1 cellular context compared by ENCODE assay signal in genomic region chr11:57972013-57972367, GRCh38.
A peak's percentile ranks its signal among the peaks of the same experiment; 100 is the strongest.
TF ChIP-seq lines count a peak whose summit lies in the region.

No MANE protein-coding gene starts in this region.

TF ChIP-seq in HepG2, 621 proteins besides CTCF, POLR2A, EP300 and RAD21 (continued from another document and continues in another):
- TF ChIP-seq ZNF292 (CRISPR knock-in tag; IDR thresholded peaks at IDR 0.05; ENCODE audit: borderline replicate concordance, low read depth), result 0 out of 2 replicates have a peak, but pooled peaks have one; percentile 30
- TF ChIP-seq CEBPZ (IDR thresholded peaks at IDR 0.05; ENCODE audit: low read length), result no peak
- no peak for TF ChIP-seq POLR2AphosphoS2 (IDR thresholded peaks at IDR 0.05; ENCODE audit: low read depth, low read length)
- peak; percentile 77 for TF ChIP-seq FOXA3 (CRISPR knock-in tag; IDR thresholded peaks at IDR 0.05)
- no peak for TF ChIP-seq ZNF816 (CRISPR knock-in tag; IDR thresholded peaks at IDR 0.05; ENCODE audit: borderline replicate concordance)
- TF ChIP-seq ZMYM4 (CRISPR knock-in tag; IDR thresholded peaks at IDR 0.05), result no peak; the same call in 1 of the 2 replicates
- no peak for TF ChIP-seq ELF1 (CRISPR knock-in tag; IDR thresholded peaks at IDR 0.05)
- peak; percentile 93; the same call in 1 of the 2 replicates for TF ChIP-seq FOXJ3 (CRISPR knock-in tag; IDR thresholded peaks at IDR 0.05; ENCODE audit: borderline replicate concordance)
- TF ChIP-seq GZF1 (CRISPR knock-in tag; IDR thresholded peaks at IDR 0.05), result no peak
- no peak for TF ChIP-seq MATR3 (CRISPR knock-in tag; IDR thresholded peaks at IDR 0.05)
- TF ChIP-seq HNRNPL (IDR thresholded peaks at IDR 0.05; ENCODE audit: low read depth, low read length), result no peak
- no peak for TF ChIP-seq ADNP (CRISPR knock-in tag; IDR thresholded peaks at IDR 0.05)
- TF ChIP-seq GATAD2A (CRISPR knock-in tag; IDR thresholded peaks at IDR 0.05), result peak; percentile 77
- no peak for TF ChIP-seq DDIT3 (CRISPR knock-in tag; IDR thresholded peaks at IDR 0.05)
- TF ChIP-seq ZNF652 (CRISPR knock-in tag; IDR thresholded peaks at IDR 0.05; ENCODE audit: borderline replicate concordance, low read depth), result peak; percentile 62; the same call in 1 of the 2 replicates
- TF ChIP-seq ZKSCAN5 (CRISPR knock-in tag; IDR thresholded peaks at IDR 0.05), result no peak
- TF ChIP-seq ZNF207 (IDR thresholded peaks at IDR 0.05; ENCODE audit: borderline replicate concordance), result no peak
- no peak for TF ChIP-seq SNAI1 (CRISPR knock-in tag; IDR thresholded peaks at IDR 0.05; ENCODE audit: borderline replicate concordance)
- TF ChIP-seq U2AF1 (optimal IDR thresholded peaks at IDR 0.05; ENCODE audit: low read depth, low read length), result no peak
- TF ChIP-seq SMARCC2 (IDR thresholded peaks at IDR 0.05), result no peak
- no peak for TF ChIP-seq ZFP90 (CRISPR knock-in tag; IDR thresholded peaks at IDR 0.05; ENCODE audit: borderline replicate concordance)
- peak; percentile 67; the same call in 1 of the 2 replicates for TF ChIP-seq EHMT2 (IDR thresholded peaks at IDR 0.05; ENCODE audit: borderline replicate concordance, low read depth, low read length)
- TF ChIP-seq ZNF383 (CRISPR knock-in tag; IDR thresholded peaks at IDR 0.05; ENCODE audit: borderline replicate concordance), result no peak
- no peak for TF ChIP-seq FOXA1 (IDR thresholded peaks at IDR 0.05)
- peak; percentile 63 for TF ChIP-seq FOXA1 (CRISPR knock-in tag; IDR thresholded peaks at IDR 0.05)
- no peak for TF ChIP-seq ZFP62 (CRISPR knock-in tag; IDR thresholded peaks at IDR 0.05)
- no peak for TF ChIP-seq ARNT2 (CRISPR knock-in tag; IDR thresholded peaks at IDR 0.05; ENCODE audit: low read depth)
- no peak for TF ChIP-seq ETS1 (CRISPR knock-in tag; IDR thresholded peaks at IDR 0.05)
- peak; percentile 69; the same call in 1 of the 2 replicates for TF ChIP-seq TCF7 (IDR thresholded peaks at IDR 0.05; ENCODE audit: low read depth)
- no peak for TF ChIP-seq SAP130 (CRISPR knock-in tag; IDR thresholded peaks at IDR 0.05; ENCODE audit: low read depth)
- no peak for TF ChIP-seq ZNF747 (CRISPR knock-in tag; IDR thresholded peaks at IDR 0.05; ENCODE audit: borderline replicate concordance)
- TF ChIP-seq ZNF142 (CRISPR knock-in tag; IDR thresholded peaks at IDR 0.05), result no peak
- no peak; the same call in 1 of the 2 replicates for TF ChIP-seq ZNF264 (CRISPR knock-in tag; IDR thresholded peaks at IDR 0.05)
- peak; percentile 75; the same call in 1 of the 2 replicates for TF ChIP-seq DPF2 (CRISPR knock-in tag; IDR thresholded peaks at IDR 0.05; ENCODE audit: borderline replicate concordance, low read depth)
- TF ChIP-seq NFIC (IDR thresholded peaks at IDR 0.05; ENCODE audit: low read length), result peak; percentile 88
- no peak for TF ChIP-seq ZNF556 (CRISPR knock-in tag; IDR thresholded peaks at IDR 0.05; ENCODE audit: borderline replicate concordance)
- TF ChIP-seq ZNF33B (CRISPR knock-in tag; IDR thresholded peaks at IDR 0.05), result no peak
- no peak for TF ChIP-seq PRDM10 (CRISPR knock-in tag; IDR thresholded peaks at IDR 0.05; ENCODE audit: low read depth)
- no peak for TF ChIP-seq EED (CRISPR knock-in tag; IDR thresholded peaks at IDR 0.05)
- TF ChIP-seq NFATC3 (CRISPR knock-in tag; IDR thresholded peaks at IDR 0.05), result no peak
- no peak for TF ChIP-seq CAMTA2 (CRISPR knock-in tag; IDR thresholded peaks at IDR 0.05; ENCODE audit: borderline replicate concordance)
- no peak for TF ChIP-seq ZNF781 (CRISPR knock-in tag; IDR thresholded peaks at IDR 0.05; ENCODE audit: borderline replicate concordance, not compliant biosample characterization)
- no peak for TF ChIP-seq MYPOP (CRISPR knock-in tag; IDR thresholded peaks at IDR 0.05)
- TF ChIP-seq ZBTB26 (CRISPR knock-in tag; IDR thresholded peaks at IDR 0.05; ENCODE audit: borderline replicate concordance), result no peak
- peak; percentile 83 for TF ChIP-seq SOX13 (IDR thresholded peaks at IDR 0.05)
- peak in 1 of 2 experiments; percentile 95; a peak in 2 of 4 replicates for TF ChIP-seq SOX13 (CRISPR knock-in tag; conservative IDR thresholded peaks at IDR 0.05 in 1 of 2, IDR thresholded peaks at IDR 0.05 in 1 of 2)
